ENCODE assay signal across 9 cellular contexts in the genomic region with DNA sequence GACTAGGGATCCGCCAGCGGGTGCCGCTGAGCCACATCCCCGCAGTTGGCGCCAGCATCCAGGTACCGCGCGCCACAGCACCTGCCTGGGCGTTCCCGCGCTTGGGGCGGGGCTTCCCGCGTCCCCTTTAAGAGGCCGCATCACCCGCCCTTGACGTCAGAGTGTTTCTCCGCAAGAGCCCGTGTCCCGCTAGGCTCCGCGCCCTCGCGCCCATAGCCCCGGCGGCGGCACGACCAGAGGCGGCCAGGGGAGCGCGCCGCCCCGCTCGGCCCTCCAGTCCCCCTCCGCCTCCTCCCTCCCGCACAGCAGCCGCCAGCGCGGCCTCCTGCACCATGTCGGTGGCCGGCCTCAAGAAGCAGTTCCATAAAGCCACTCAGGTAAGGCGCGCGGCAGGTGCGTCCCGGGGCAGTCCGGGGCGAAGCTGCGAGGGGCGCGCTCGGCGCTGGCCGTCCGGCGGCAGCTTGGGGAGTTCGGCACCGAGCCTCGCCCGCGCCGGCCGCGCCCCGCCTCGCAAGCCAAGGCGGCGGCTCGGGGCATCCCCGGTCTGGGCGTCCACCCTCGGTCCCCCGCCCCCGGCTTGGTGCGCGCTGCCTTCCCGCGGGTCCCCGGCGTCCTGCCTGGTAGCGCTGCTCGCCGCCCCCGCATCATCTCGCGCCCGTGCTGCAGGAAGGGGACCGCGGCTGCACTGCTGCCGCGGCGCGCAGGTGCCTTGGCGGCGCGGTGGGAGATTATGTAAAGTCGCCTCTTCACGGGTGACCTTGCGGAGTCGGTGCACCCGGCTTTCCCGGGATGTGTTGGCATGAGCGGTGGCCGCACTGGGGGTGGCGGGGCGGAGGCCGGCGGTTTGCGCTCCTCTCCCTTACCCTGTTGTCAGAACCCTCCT. TPM values are rescaled to one million over a fixed set of nuclear protein-coding genes. Genes with fewer than 3 reads are reported as not detected.
A peak's percentile ranks its signal among the peaks of the same experiment; 100 is the strongest.
DNase-seq lines count a peak whose midpoint lies in the region; ATAC-seq and TF ChIP-seq lines count a peak whose summit lies in the region.
"Had no signal": no experiment of that assay in that cellular context is flagged by ENCODE, and none has a peak within 500 bp of the region (broad histone marks: within the 10 kb centered on the region; RNA-seq: fewer than 3 reads in every experiment).

A gene (plus strand): TSS at position 156 of the 883 bp plus-strand sequence.

- H3K27me3 ChIP-seq in Caco-2 (replicated peaks; ENCODE audit: control insufficient read depth, insufficient read depth, low read length) (no peaks in the 10 kb centered on the region; the same call in 1 of the 2 replicates), right atrium auricular region (peaks cover 0 to 13% of the 10 kb centered on the region in 2 donors), rectal smooth muscle tissue (ENCODE audit: control insufficient read depth, insufficient read depth, low read length) (peaks cover 2% of the 10 kb centered on the region)

- POLR2A ChIA-PET in Caco-2 (lab: Charles Lee) = no interaction called here

- CTCF ChIA-PET in Caco-2 (lab: Charles Lee) = no interaction called here

- H3K36me3 Mint-ChIP-seq in Caco-2 (ENCODE audit: insufficient read depth, unreplicated experiment) = no peaks in the 10 kb centered on the region
- H3K36me3 Mint-ChIP-seq in activated naive CD8-positive, alpha-beta T cell treated with anti-CD3 and anti-CD28 coated beads, Interleukin-2, amount 50 U/mL, for 24 hours (ENCODE audit: low read depth) = no peaks in the 10 kb centered on the region

- H3K4me3 ChIP-seq in Caco-2 (ENCODE audit: low read depth, low read length) (peak within 1 kb of the TSS; percentile 14), right atrium auricular region (peak within 1 kb of the TSS; percentile 37 to 50), rectal smooth muscle tissue (ENCODE audit: low read length) (peak within 1 kb of the TSS; percentile 57)

- peak within 1 kb of the TSS; percentile 60 for H3K4me3 Mint-ChIP-seq in Caco-2 (ENCODE audit: unreplicated experiment)
- no peak within 1 kb of the TSS for H3K4me3 Mint-ChIP-seq in activated naive CD8-positive, alpha-beta T cell treated with anti-CD3 and anti-CD28 coated beads, Interleukin-2, amount 50 U/mL, for 24 hours

- BruUV-seq in Caco-2 (replicated peaks; lab: Mats Ljungman, UMichigan) = no TSS peak

- no peaks in the 10 kb centered on the region for H3K36me3 ChIP-seq in Caco-2 (ENCODE audit: control insufficient read depth, insufficient read depth, low read length)
- H3K36me3 ChIP-seq in right atrium auricular region = no peaks in the 10 kb centered on the region
- no peaks in the 10 kb centered on the region for H3K36me3 ChIP-seq in rectal smooth muscle tissue (ENCODE audit: control insufficient read depth, insufficient read depth, low read length)

- H3K9me3 ChIP-seq in Caco-2 (no peaks in the 10 kb centered on the region), right atrium auricular region (no peaks in the 10 kb centered on the region)

- ATAC-seq in GM21360 (IDR thresholded peaks at IDR 0.05; ENCODE audit: unreplicated experiment) (peak; percentile 77), HG02840 (IDR thresholded peaks at IDR 0.05; ENCODE audit: low FRiP score, unreplicated experiment) (no peak)
- no peak for ATAC-seq in activated naive CD8-positive, alpha-beta T cell treated with anti-CD3 and anti-CD28 coated beads, Interleukin-2, amount 50 U/mL, for 24 hours

- no peak for TF ChIP-seq CTCF in Caco-2 (IDR thresholded peaks at IDR 0.05; ENCODE audit: insufficient read depth in 1 of 2, low read depth in 1 of 2, low read length in 1 of 2, severe bottlenecking in 1 of 2, unreplicated experiment in 1 of 2)
- TF ChIP-seq CTCF in right atrium auricular region (IDR thresholded peaks at IDR 0.05) = no peak

- no peak within 1 kb of the TSS for H3K27ac Mint-ChIP-seq in Caco-2 (ENCODE audit: unreplicated experiment)
- no peak within 1 kb of the TSS for H3K27ac Mint-ChIP-seq in activated naive CD8-positive, alpha-beta T cell treated with anti-CD3 and anti-CD28 coated beads, Interleukin-2, amount 50 U/mL, for 24 hours

- peaks cover 18% of the 10 kb centered on the region for H3K27me3 Mint-ChIP-seq in Caco-2 (ENCODE audit: insufficient read depth, unreplicated experiment)
- H3K27me3 Mint-ChIP-seq in activated naive CD8-positive, alpha-beta T cell treated with anti-CD3 and anti-CD28 coated beads, Interleukin-2, amount 50 U/mL, for 24 hours = peaks cover 27% of the 10 kb centered on the region

- no peaks in the 10 kb centered on the region for H3K4me1 Mint-ChIP-seq in Caco-2 (ENCODE audit: low read depth, unreplicated experiment)
- H3K4me1 Mint-ChIP-seq in activated naive CD8-positive, alpha-beta T cell treated with anti-CD3 and anti-CD28 coated beads, Interleukin-2, amount 50 U/mL, for 24 hours = peaks cover 3% of the 10 kb centered on the region

- intact Hi-C loops in Caco-2 (cut with micrococcal nuclease; ENCODE audit: unreplicated experiment) = no loop called here

- H3K9me3 Mint-ChIP-seq in Caco-2 (ENCODE audit: unreplicated experiment) = no peaks in the 10 kb centered on the region
- no peaks in the 10 kb centered on the region for H3K9me3 Mint-ChIP-seq in activated naive CD8-positive, alpha-beta T cell treated with anti-CD3 and anti-CD28 coated beads, Interleukin-2, amount 50 U/mL, for 24 hours

- no peak within 1 kb of the TSS for H3K9ac ChIP-seq in rectal smooth muscle tissue (ENCODE audit: low read length)

- peak; percentile 30 to 31 for DNase-seq in Caco-2
- peak; percentile 85 to 91 for DNase-seq in NCI-H1930 (lab: John Stamatoyannopoulos, UW)
- DNase-seq in activated naive CD8-positive, alpha-beta T cell treated with anti-CD3 and anti-CD28 coated beads, Interleukin-2, amount 50 U/mL, for 24 hours = peak; percentile 2
- no peak for DNase-seq in right atrium auricular region (ENCODE audit: low spot score)
- no peak for DNase-seq in CD1c-positive myeloid dendritic cell (ENCODE audit: extremely low spot score)

- no peaks in the 10 kb centered on the region for H3K4me1 ChIP-seq in Caco-2
- peaks cover 0 to 13% of the 10 kb centered on the region in 2 donors for H3K4me1 ChIP-seq in right atrium auricular region
- H3K4me1 ChIP-seq in rectal smooth muscle tissue (ENCODE audit: control insufficient read depth, insufficient read depth, low read length) = no peaks in the 10 kb centered on the region

- H3K27ac ChIP-seq in right atrium auricular region (no peak within 1 kb of the TSS), rectal smooth muscle tissue (ENCODE audit: low read depth, low read length) (no peak within 1 kb of the TSS)

RNA-seq across cellular contexts. Expression of the gene that starts here (rescaled TPM):
- total RNA-seq in Caco-2 (2022) (not detected in 2 replicates), right atrium auricular region (under 1 TPM in 1 of 2 donors, not detected in 1; 0.28 TPM)
- total RNA-seq: myocyte had no signal

Comparison
In these comparisons a context has a peak if more than half of its experiments do, and no peak if none do; other contexts are left out.
1. Peak in DNase-seq and H3K4me3 ChIP-seq in Caco-2; RNA of the gene not detected or under 1 TPM.
2. DNase-seq: peak in NCI-H1930 (2 of 2) and activated naive CD8-positive, alpha-beta T cell treated with anti-CD3 and anti-CD28 coated beads, Interleukin-2, amount 50 U/mL, for 24 hours (single experiment); none in right atrium auricular region (single experiment) and CD1c-positive myeloid dendritic cell (single experiment).
3. Peak in every context shown above with its lines, with median percentiles within 50 percentile points of each other: H3K4me3 ChIP-seq.